Comparison of ENCODE assay signal across 11 cellular contexts in genomic region chr7:31875424-31875823, GRCh38.
DNase-seq lines count a peak whose midpoint lies in the region; ATAC-seq and TF ChIP-seq lines count a peak whose summit lies in the region.
"Had no signal": no experiment of that assay in that cellular context is flagged by ENCODE, and none has a peak within 500 bp of the region (broad histone marks: within the 10 kb centered on the region; RNA-seq: fewer than 3 reads in every experiment).

No MANE protein-coding gene starts in this region.

- H3K4me1 Mint-ChIP-seq in MCF 10A (ENCODE audit: insufficient read depth, unreplicated experiment), result no peaks in the 10 kb centered on the region

- H3K27ac ChIP-seq in breast epithelium, result peak overlapping the region in 1 of 2 donors; percentile 34
- H3K27ac ChIP-seq in foreskin keratinocyte, result peak overlapping the region; percentile 2
- peak overlapping the region in 7 of 8 donors; percentile 30 to 75 (median 65) for H3K27ac ChIP-seq in spleen
- H3K27ac ChIP-seq: thoracic aorta had no signal

- ATAC-seq in foreskin keratinocyte, result peak; percentile 61

- CTCF ChIA-PET in MCF 10A (lab: Yijun Ruan, JAX), result no interaction called here

- TF ChIP-seq CTCF in MCF 10A (IDR thresholded peaks at IDR 0.05; ENCODE audit: unreplicated experiment) (no peak), breast epithelium (IDR thresholded peaks at IDR 0.05) (no peak), foreskin keratinocyte (conservative IDR thresholded peaks at IDR 0.05) (no peak), spleen (IDR thresholded peaks at IDR 0.05 in 8 of 11, conservative IDR thresholded peaks at IDR 0.05 in 3 of 11) (no peak)

- TF ChIP-seq POLR2A in breast epithelium (IDR thresholded peaks at IDR 0.05), result no peak
- no peak for TF ChIP-seq POLR2A in spleen (IDR thresholded peaks at IDR 0.05)

- POLR2A ChIA-PET in MCF 10A (lab: Yijun Ruan, JAX), result no interaction called here

- H3K36me3 Mint-ChIP-seq in MCF 10A (ENCODE audit: insufficient read depth, unreplicated experiment), result no peaks in the 10 kb centered on the region
- H3K36me3 Mint-ChIP-seq: activated naive CD8-positive, alpha-beta T cell treated with anti-CD3 and anti-CD28 coated beads, Interleukin-2, amount 10 ng/mL, durations not matched to agents 7 days and 5 days had no signal

- 13 to 38% (median 26%) methylated on average over 2 of the region's 2 CpGs for WGBS in spleen, 5 donors

- no peaks in the 10 kb centered on the region for H3K9me3 Mint-ChIP-seq in MCF 10A (ENCODE audit: unreplicated experiment)

- H3K4me1 ChIP-seq in breast epithelium (no peaks in the 10 kb centered on the region), foreskin keratinocyte (peaks cover 5% of the 10 kb centered on the region), spleen (peaks cover 0 to 13% (median 5%) of the 10 kb centered on the region in 6 donors)

- H3K27me3 ChIP-seq in breast epithelium (no peaks in the 10 kb centered on the region), foreskin keratinocyte (no peaks in the 10 kb centered on the region), spleen (replicated peaks in 1 of 7) (no peaks in the 10 kb centered on the region)

- H3K4me3 ChIP-seq in breast epithelium, result no peak overlapping the region
- H3K4me3 ChIP-seq in spleen, result no peak overlapping the region
- H3K4me3 ChIP-seq: thoracic aorta had no signal

- DNase-seq in MCF 10A (ENCODE audit: unreplicated experiment) (peak; percentile 22), breast epithelium (ENCODE audit: low spot score in 2 of 2) (no peak), NOMO-1 treated with dmso at 0.1 percent for 144 hours (lab: John Stamatoyannopoulos, UW; ENCODE audit: unreplicated experiment) (peak; percentile 12), foreskin keratinocyte (peak in 1 of 2 donors; percentile 48), spleen (no peak), ureter (ENCODE audit: low spot score) (no peak), NCI-H526 (lab: John Stamatoyannopoulos, UW) (no peak), dedifferentiated amniotic fluid mesenchymal stem cell (ENCODE audit: extremely low spot score) (no peak)
- DNase-seq: activated naive CD8-positive, alpha-beta T cell treated with anti-CD3 and anti-CD28 coated beads, Interleukin-2, amount 10 ng/mL, durations not matched to agents 7 days and 5 days; T-helper 1 cell had no signal

- no TSS peak for BruUV-seq in MCF 10A (replicated peaks; lab: Mats Ljungman, UMichigan)

- no peaks in the 10 kb centered on the region for H3K27me3 Mint-ChIP-seq in MCF 10A (ENCODE audit: insufficient read depth, unreplicated experiment)
- H3K27me3 Mint-ChIP-seq: activated naive CD8-positive, alpha-beta T cell treated with anti-CD3 and anti-CD28 coated beads, Interleukin-2, amount 10 ng/mL, durations not matched to agents 7 days and 5 days had no signal

- intact Hi-C loops in MCF 10A (cut with micrococcal nuclease), result no loop called here
- intact Hi-C loops in breast epithelium (cut with DNase I; ENCODE audit: low total_unique reads), result no loop called here
- intact Hi-C loops in spleen (cut with DNase I; ENCODE audit: low total_unique reads), result no loop called here

- H3K36me3 ChIP-seq in breast epithelium, result no peaks in the 10 kb centered on the region
- no peaks in the 10 kb centered on the region for H3K36me3 ChIP-seq in spleen
- H3K36me3 ChIP-seq: thoracic aorta had no signal

- H3K27ac Mint-ChIP-seq in MCF 10A (ENCODE audit: low read depth, unreplicated experiment), result no peak overlapping the region
- H3K27ac Mint-ChIP-seq: activated naive CD8-positive, alpha-beta T cell treated with anti-CD3 and anti-CD28 coated beads, Interleukin-2, amount 10 ng/mL, durations not matched to agents 7 days and 5 days had no signal

- no peak overlapping the region for H3K4me3 Mint-ChIP-seq in MCF 10A (ENCODE audit: unreplicated experiment)
- H3K4me3 Mint-ChIP-seq: activated naive CD8-positive, alpha-beta T cell treated with anti-CD3 and anti-CD28 coated beads, Interleukin-2, amount 10 ng/mL, durations not matched to agents 7 days and 5 days had no signal

- H3K9me3 ChIP-seq in breast epithelium (no peaks in the 10 kb centered on the region), spleen (no peaks in the 10 kb centered on the region)
- H3K9me3 ChIP-seq: thoracic aorta had no signal

Comparison
In these comparisons a context has a peak if more than half of its experiments do, and no peak if none do; other contexts are left out.
1. DNase-seq: peak in MCF 10A (single experiment) and NOMO-1 treated with dmso at 0.1 percent for 144 hours (single experiment); none in breast epithelium (0 of 2), spleen (single experiment), ureter (single experiment), NCI-H526 (0 of 2) and dedifferentiated amniotic fluid mesenchymal stem cell (single experiment).